23 cellular contexts compared by ENCODE assay signal in the genomic region with DNA sequence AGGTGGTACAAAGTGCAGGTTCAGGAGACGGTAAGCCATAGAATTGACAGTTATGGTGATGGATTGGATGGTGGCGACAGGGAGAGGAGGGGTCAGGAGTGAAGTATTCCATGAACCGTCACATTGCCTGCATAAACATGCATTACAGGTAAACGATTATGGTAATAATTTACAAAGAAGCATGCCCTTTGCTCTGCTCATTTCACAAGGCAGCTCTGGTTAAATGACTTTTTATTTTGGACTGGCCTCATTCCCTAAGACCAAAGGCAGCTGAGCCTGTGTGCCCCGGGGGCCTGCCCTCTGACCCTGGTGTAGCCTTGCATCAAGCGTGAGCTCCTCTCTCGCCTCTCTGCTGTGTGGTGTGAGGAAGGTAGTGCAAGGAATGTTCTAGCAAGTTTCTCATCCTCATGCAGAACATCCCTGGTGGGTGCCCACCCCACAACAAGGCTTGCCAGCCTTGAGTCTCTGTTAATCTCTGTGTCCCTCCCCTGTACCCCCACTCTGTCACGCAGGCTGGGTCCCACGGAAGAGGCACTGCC. TPM values are rescaled to one million over a fixed set of nuclear protein-coding genes. Genes with fewer than 3 reads are reported as not detected.
DNase-seq lines count a peak whose midpoint lies in the region; ATAC-seq and TF ChIP-seq lines count a peak whose summit lies in the region.
"Had no signal": no experiment of that assay in that cellular context is flagged by ENCODE, and none has a peak within 500 bp of the region (broad histone marks: within the 10 kb centered on the region; RNA-seq: fewer than 3 reads in every experiment).

No MANE protein-coding gene starts in this region.

- H3K4me3 Mint-ChIP-seq in naive thymus-derived CD4-positive, alpha-beta T cell: no peak overlapping the region
- H3K4me3 Mint-ChIP-seq: activated naive CD8-positive, alpha-beta T cell treated with anti-CD3 and anti-CD28 coated beads, Interleukin-2, amount 50 U/mL, for 24 hours; dendritic cell treated with granulocyte-macrophage colony-stimulating factor and Interleukin-4, amounts not matched to agents 40 ng/mL and 50 ng/mL, for 4 days; WTC11 had no signal

- peaks cover 0 to 31% (median 7%) of the 10 kb centered on the region in 5 donors for H3K27me3 Mint-ChIP-seq in naive thymus-derived CD4-positive, alpha-beta T cell

- ATAC-seq in naive thymus-derived CD4-positive, alpha-beta T cell: no peak
- no peak for ATAC-seq in HG03175 (IDR thresholded peaks at IDR 0.05; ENCODE audit: unreplicated experiment)
- ATAC-seq in GM21390 (IDR thresholded peaks at IDR 0.05; ENCODE audit: unreplicated experiment): no peak
- ATAC-seq: activated naive CD8-positive, alpha-beta T cell treated with anti-CD3 and anti-CD28 coated beads, Interleukin-2, amount 50 U/mL, for 24 hours; WTC11 had no signal

- no peak overlapping the region for H3K27ac Mint-ChIP-seq in naive thymus-derived CD4-positive, alpha-beta T cell
- H3K27ac Mint-ChIP-seq: dendritic cell treated with granulocyte-macrophage colony-stimulating factor and Interleukin-4, amounts not matched to agents 40 ng/mL and 50 ng/mL, for 4 days; WTC11 had no signal

- H3K4me3 ChIP-seq in duodenal mucosa (ENCODE audit: low read depth in 1 of 2, low read length in 2 of 2): peak overlapping the region; percentile 44 to 50
- no peak overlapping the region for H3K4me3 ChIP-seq in skin epidermis
- H3K4me3 ChIP-seq in naive thymus-derived CD4-positive, alpha-beta T cell (ENCODE audit: low read length): no peak overlapping the region

- CTCF ChIA-PET in HEK293T (lab: Yijun Ruan, JAX): interaction anchor here (1.0 kb wide), 1 partner anchor 11 kb away, joined by 3 read pairs; no protein-coding TSS in a partner anchor
- CTCF ChIA-PET in naive thymus-derived CD4-positive, alpha-beta T cell (lab: Charles Lee): no interaction called here

- H3K27ac ChIP-seq in duodenal mucosa (ENCODE audit: low read depth, low read length) (peak overlapping the region; percentile 95), skin epidermis (peak overlapping the region in 11 of 21 experiments; percentile 10 to 77 (median 49))
- H3K27ac ChIP-seq in naive thymus-derived CD4-positive, alpha-beta T cell (ENCODE audit: low read depth, low read length): no peak overlapping the region
- H3K27ac ChIP-seq: brain microvascular endothelial cell had no signal

- H3K4me1 Mint-ChIP-seq in naive thymus-derived CD4-positive, alpha-beta T cell: peaks cover 0 to 2% (median 0%) of the 10 kb centered on the region in 7 donors

- intact Hi-C loops in naive thymus-derived CD4-positive, alpha-beta T cell (cut with micrococcal nuclease): no loop called here

- H3K27me3 ChIP-seq in duodenal mucosa (ENCODE audit: control insufficient read depth in 1 of 2, insufficient read depth in 2 of 2, low read length in 2 of 2): no peaks in the 10 kb centered on the region
- H3K27me3 ChIP-seq in naive thymus-derived CD4-positive, alpha-beta T cell (ENCODE audit: control insufficient read depth in 2 of 2, insufficient read depth in 2 of 2, low read length in 2 of 2): no peaks in the 10 kb centered on the region
- H3K27me3 ChIP-seq: brain microvascular endothelial cell had no signal

- DNase-seq in HEK293T (ENCODE audit: extremely low spot score) (no peak), left kidney (ENCODE audit: low read depth, low spot score) (peak; percentile 82), medulla oblongata (ENCODE audit: extremely low spot score) (no peak)
- no peak for DNase-seq in naive thymus-derived CD4-positive, alpha-beta T cell
- DNase-seq: activated CD4-positive, alpha-beta T cell treated with anti-CD3 and anti-CD28 coated beads, Interleukin-2, amount 50 U/mL, for 48 hours; activated effector memory CD4-positive, alpha-beta T cell treated with anti-CD3 and anti-CD28 coated beads, Interleukin-2, amount 50 U/mL, for 16 hours; activated naive CD8-positive, alpha-beta T cell treated with anti-CD3 and anti-CD28 coated beads, Interleukin-2, amount 50 U/mL, for 24 hours; brain microvascular endothelial cell; C1 segment of cervical spinal cord; EL; Kasumi-1; NCI-H1048; NCI-H2029; NCI-H345; occipital lobe; SK-N-SH; stimulated activated CD4-positive, alpha-beta T cell treated with anti-CD3 and anti-CD28 coated beads, Interleukin-15, amount 100 ng/mL, for 24 hours had no signal

- H3K36me3 ChIP-seq in duodenal mucosa (ENCODE audit: control insufficient read depth in 1 of 2, insufficient read depth in 2 of 2, low read length in 2 of 2): no peaks in the 10 kb centered on the region
- no peaks in the 10 kb centered on the region for H3K36me3 ChIP-seq in naive thymus-derived CD4-positive, alpha-beta T cell (ENCODE audit: control insufficient read depth in 2 of 3, insufficient read depth in 3 of 3, low read length in 3 of 3)
- H3K36me3 ChIP-seq: brain microvascular endothelial cell had no signal

- POLR2A ChIA-PET in HEK293T (lab: Yijun Ruan, JAX): no interaction called here
- POLR2A ChIA-PET in naive thymus-derived CD4-positive, alpha-beta T cell (lab: Charles Lee): no interaction called here

- H3K4me1 ChIP-seq in duodenal mucosa (ENCODE audit: control insufficient read depth in 1 of 2, insufficient read depth in 2 of 2, low read length in 2 of 2): peaks cover 48 to 54% of the 10 kb centered on the region in 2 donors
- no peaks in the 10 kb centered on the region for H3K4me1 ChIP-seq in naive thymus-derived CD4-positive, alpha-beta T cell (ENCODE audit: control insufficient read depth in 2 of 2, insufficient read depth in 2 of 2, low read length in 2 of 2)

- no peaks in the 10 kb centered on the region for H3K36me3 Mint-ChIP-seq in naive thymus-derived CD4-positive, alpha-beta T cell
- H3K36me3 Mint-ChIP-seq: WTC11 had no signal

- peak overlapping the region; percentile 52 to 59 for H3K9ac ChIP-seq in duodenal mucosa (ENCODE audit: low read depth in 1 of 2, low read length in 2 of 2)
- H3K9ac ChIP-seq: SK-N-SH had no signal

- H3K9me3 Mint-ChIP-seq in naive thymus-derived CD4-positive, alpha-beta T cell: no peaks in the 10 kb centered on the region
- H3K9me3 Mint-ChIP-seq: activated naive CD8-positive, alpha-beta T cell treated with anti-CD3 and anti-CD28 coated beads, Interleukin-2, amount 50 U/mL, for 24 hours; dendritic cell treated with granulocyte-macrophage colony-stimulating factor and Interleukin-4, amounts not matched to agents 40 ng/mL and 50 ng/mL, for 4 days; WTC11 had no signal

- H3K9me3 ChIP-seq in duodenal mucosa (ENCODE audit: control insufficient read depth in 1 of 2, low read length in 2 of 2): no peaks in the 10 kb centered on the region
- H3K9me3 ChIP-seq in naive thymus-derived CD4-positive, alpha-beta T cell (ENCODE audit: control insufficient read depth in 2 of 3, low read length in 3 of 3): no peaks in the 10 kb centered on the region
- H3K9me3 ChIP-seq: SK-N-SH had no signal

TF ChIP-seq in HEK293T, 16 proteins besides CTCF, POLR2A, EP300 and RAD21:
- TF ChIP-seq NFRKB (IDR thresholded peaks at IDR 0.05) (no peak), LEF1 (IDR thresholded peaks at IDR 0.05; ENCODE audit: borderline replicate concordance) (no peak), ARNT (IDR thresholded peaks at IDR 0.05) (no peak), SUZ12 (IDR thresholded peaks at IDR 0.05) (no peak), FOXA1 (IDR thresholded peaks at IDR 0.05) (no peak), SP1 (IDR thresholded peaks at IDR 0.05) (no peak), BHLHE40 (IDR thresholded peaks at IDR 0.05; ENCODE audit: borderline replicate concordance) (no peak)
- TF ChIP-seq, protein P1, sequence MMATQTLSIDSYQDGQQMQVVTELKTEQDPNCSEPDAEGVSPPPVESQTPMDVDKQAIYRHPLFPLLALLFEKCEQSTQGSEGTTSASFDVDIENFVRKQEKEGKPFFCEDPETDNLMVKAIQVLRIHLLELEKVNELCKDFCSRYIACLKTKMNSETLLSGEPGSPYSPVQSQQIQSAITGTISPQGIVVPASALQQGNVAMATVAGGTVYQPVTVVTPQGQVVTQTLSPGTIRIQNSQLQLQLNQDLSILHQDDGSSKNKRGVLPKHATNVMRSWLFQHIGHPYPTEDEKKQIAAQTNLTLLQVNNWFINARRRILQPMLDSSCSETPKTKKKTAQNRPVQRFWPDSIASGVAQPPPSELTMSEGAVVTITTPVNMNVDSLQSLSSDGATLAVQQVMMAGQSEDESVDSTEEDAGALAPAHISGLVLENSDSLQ (IDR thresholded peaks at IDR 0.05): peak; percentile 82

RNA-seq across cellular contexts. Expression of a gene that starts 59.0 kb away (rescaled TPM):
- total RNA-seq in naive thymus-derived CD4-positive, alpha-beta T cell: not detected
- polyA plus RNA-seq in naive thymus-derived CD4-positive, alpha-beta T cell: not detected
- polyA plus RNA-seq: SK-N-SH had no signal

Comparison
In these comparisons a context has a peak if more than half of its experiments do, and no peak if none do; other contexts are left out.
1. H3K4me3 ChIP-seq: peak in duodenal mucosa (2 of 2); none in skin epidermis (0 of 7) and naive thymus-derived CD4-positive, alpha-beta T cell (single experiment).